ENCODE assay signal across 21 cellular contexts in genomic region chr12:104480012-104480411, GRCh38. TPM values are rescaled to one million over a fixed set of nuclear protein-coding genes. Genes with fewer than 3 reads are reported as not detected.
DNase-seq lines count a peak whose midpoint lies in the region; ATAC-seq and TF ChIP-seq lines count a peak whose summit lies in the region.
"Had no signal": no experiment of that assay in that cellular context is flagged by ENCODE, and none has a peak within 500 bp of the region (broad histone marks: within the 10 kb centered on the region; RNA-seq: fewer than 3 reads in every experiment).

No MANE protein-coding gene starts in this region.

- DNase-seq in activated naive CD4-positive, alpha-beta T cell treated with Interleukin-2 at 50 U/mL for 16 hours = no peak
- DNase-seq in Peyer's patch (peak in 2 of 3 donors; percentile 15 to 35), endothelial cell (ENCODE audit: low spot score) (no peak), NCI-H1092 treated with DMSO at 0.1 percent for 48 hours (lab: John Stamatoyannopoulos, UW) (no peak), sciatic nerve (ENCODE audit: low spot score) (no peak)
- DNase-seq in activated naive CD8-positive, alpha-beta T cell treated with anti-CD3 and anti-CD28 coated beads, Interleukin-2, amount 10 ng/mL, durations not matched to agents 7 days and 5 days = no peak
- DNase-seq: activated CD4-positive, alpha-beta T cell treated with anti-CD3 and anti-CD28 coated beads, Interleukin-2, amount 50 U/mL, for 4 hours; activated effector memory CD4-positive, alpha-beta T cell treated with Interleukin-2 at 50 U/mL for 16 hours; Calu3; colonic mucosa; foreskin melanocyte; left colon; NCI-H2029; NCI-H510A treated with DMSO at 0.1 percent for 48 hours; SHP77; stomach; T1000 had no signal

- peaks cover 90% of the 10 kb centered on the region for H3K4me1 Mint-ChIP-seq in activated naive CD4-positive, alpha-beta T cell treated with anti-CD3 and anti-CD28 coated beads, Interleukin-2, amount 50 U/mL, for 24 hours
- H3K4me1 Mint-ChIP-seq in activated naive CD8-positive, alpha-beta T cell treated with anti-CD3 and anti-CD28 coated beads, Interleukin-2, amount 10 ng/mL, durations not matched to agents 7 days and 5 days = peaks cover 75% of the 10 kb centered on the region
- peaks cover 13% of the 10 kb centered on the region for H3K4me1 Mint-ChIP-seq in endothelial cell (ENCODE audit: unreplicated experiment)

- H3K36me3 Mint-ChIP-seq in activated naive CD4-positive, alpha-beta T cell treated with anti-CD3 and anti-CD28 coated beads, Interleukin-2, amount 50 U/mL, for 24 hours = peaks cover 8% of the 10 kb centered on the region
- H3K36me3 Mint-ChIP-seq in activated naive CD8-positive, alpha-beta T cell treated with anti-CD3 and anti-CD28 coated beads, Interleukin-2, amount 10 ng/mL, durations not matched to agents 7 days and 5 days = peaks cover 48% of the 10 kb centered on the region
- H3K36me3 Mint-ChIP-seq in endothelial cell (ENCODE audit: low read depth, unreplicated experiment) = peaks cover 13% of the 10 kb centered on the region

- H3K4me1 ChIP-seq in Peyer's patch = peaks cover 0 to 41% (median 8%) of the 10 kb centered on the region in 4 donors
- H3K4me1 ChIP-seq: colonic mucosa had no signal

- no peaks in the 10 kb centered on the region for H3K27me3 Mint-ChIP-seq in activated naive CD4-positive, alpha-beta T cell treated with anti-CD3 and anti-CD28 coated beads, Interleukin-2, amount 50 U/mL, for 24 hours
- no peaks in the 10 kb centered on the region for H3K27me3 Mint-ChIP-seq in activated naive CD8-positive, alpha-beta T cell treated with anti-CD3 and anti-CD28 coated beads, Interleukin-2, amount 10 ng/mL, durations not matched to agents 7 days and 5 days
- peaks cover 6% of the 10 kb centered on the region for H3K27me3 Mint-ChIP-seq in endothelial cell (ENCODE audit: unreplicated experiment)

- no peaks in the 10 kb centered on the region for H3K27me3 ChIP-seq in Peyer's patch
- H3K27me3 ChIP-seq: colonic mucosa, neutrophil, stomach had no signal

- no peak overlapping the region for H3K4me3 Mint-ChIP-seq in activated naive CD4-positive, alpha-beta T cell treated with anti-CD3 and anti-CD28 coated beads, Interleukin-2, amount 50 U/mL, for 24 hours
- peak overlapping the region; percentile 36 for H3K4me3 Mint-ChIP-seq in activated naive CD8-positive, alpha-beta T cell treated with anti-CD3 and anti-CD28 coated beads, Interleukin-2, amount 10 ng/mL, durations not matched to agents 7 days and 5 days
- H3K4me3 Mint-ChIP-seq in endothelial cell (ENCODE audit: unreplicated experiment) = no peak overlapping the region

- no peak for ATAC-seq in activated naive CD8-positive, alpha-beta T cell treated with anti-CD3 and anti-CD28 coated beads, Interleukin-2, amount 10 ng/mL, durations not matched to agents 7 days and 5 days (ENCODE audit: low read depth)
- ATAC-seq in GM21515 (IDR thresholded peaks at IDR 0.05; ENCODE audit: unreplicated experiment) = no peak
- no peak for ATAC-seq in sciatic nerve
- ATAC-seq: HepG2, left colon had no signal

- TF ChIP-seq POLR2A in Peyer's patch (IDR thresholded peaks at IDR 0.05) = no peak

- peak overlapping the region; percentile 42 for H3K27ac Mint-ChIP-seq in activated naive CD4-positive, alpha-beta T cell treated with anti-CD3 and anti-CD28 coated beads, Interleukin-2, amount 50 U/mL, for 24 hours
- peak overlapping the region; percentile 55 for H3K27ac Mint-ChIP-seq in activated naive CD8-positive, alpha-beta T cell treated with anti-CD3 and anti-CD28 coated beads, Interleukin-2, amount 10 ng/mL, durations not matched to agents 7 days and 5 days
- H3K27ac Mint-ChIP-seq in endothelial cell (ENCODE audit: unreplicated experiment) = no peak overlapping the region

- no peaks in the 10 kb centered on the region for H3K36me3 ChIP-seq in Peyer's patch
- H3K36me3 ChIP-seq: colonic mucosa, stomach had no signal

- H3K9me3 Mint-ChIP-seq in activated naive CD4-positive, alpha-beta T cell treated with anti-CD3 and anti-CD28 coated beads, Interleukin-2, amount 50 U/mL, for 24 hours = no peaks in the 10 kb centered on the region
- H3K9me3 Mint-ChIP-seq in activated naive CD8-positive, alpha-beta T cell treated with anti-CD3 and anti-CD28 coated beads, Interleukin-2, amount 10 ng/mL, durations not matched to agents 7 days and 5 days = no peaks in the 10 kb centered on the region
- H3K9me3 Mint-ChIP-seq in endothelial cell (ENCODE audit: unreplicated experiment) = peaks cover 6% of the 10 kb centered on the region

- H3K4me3 ChIP-seq in Peyer's patch = no peak overlapping the region
- H3K4me3 ChIP-seq: colonic mucosa, stomach had no signal

- H3K27ac ChIP-seq in Peyer's patch = peak overlapping the region; percentile 42 to 73 (median 60)
- H3K27ac ChIP-seq: colonic mucosa had no signal

- POLR2A ChIA-PET in activated naive CD8-positive, alpha-beta T cell treated with anti-CD3 and anti-CD28 coated beads, Interleukin-2, amount 10 ng/mL, durations not matched to agents 7 days and 5 days (lab: Charles Lee) = interaction anchor here (0.9 to 1.5 kb wide), 3 partner anchors 12 to 89 kb away, joined by 3 to 4 read pairs (median 3); no protein-coding TSS in a partner anchor

- intact Hi-C loops in sciatic nerve (cut with DNase I) = no loop called here

- TF ChIP-seq CTCF in Peyer's patch (IDR thresholded peaks at IDR 0.05) (no peak), endothelial cell (IDR thresholded peaks at IDR 0.05; ENCODE audit: unreplicated experiment) (no peak)

- no peaks in the 10 kb centered on the region for H3K9me3 ChIP-seq in Peyer's patch
- H3K9me3 ChIP-seq: colonic mucosa, neutrophil had no signal

RNA-seq across cellular contexts. Expression of gene CHST11, which starts 23.3 kb away (rescaled TPM):
- total RNA-seq in Peyer's patch = 100 to 1,000 TPM in 1 of 4 donors, 10 to 100 TPM in 2, 1 to 10 TPM in 1; 9.9 to 119 (median 15.6) TPM
- 10 to 100 TPM; 64.9 to 72.9 TPM for total RNA-seq in activated naive CD8-positive, alpha-beta T cell treated with anti-CD3 and anti-CD28 coated beads, Interleukin-2, amount 10 ng/mL, durations not matched to agents 7 days and 5 days
- 11.8 TPM for total RNA-seq in endothelial cell (ENCODE audit: unreplicated experiment)
- total RNA-seq in sciatic nerve = 19.2 TPM
- total RNA-seq: HepG2 had no signal

Comparison
In these comparisons a context has a peak if more than half of its experiments do, and no peak if none do; other contexts are left out.
1. DNase-seq: peak in Peyer's patch (2 of 3); none in activated naive CD4-positive, alpha-beta T cell treated with Interleukin-2 at 50 U/mL for 16 hours (single experiment), activated naive CD8-positive, alpha-beta T cell treated with anti-CD3 and anti-CD28 coated beads, Interleukin-2, amount 10 ng/mL, durations not matched to agents 7 days and 5 days (single experiment), endothelial cell (single experiment), NCI-H1092 treated with DMSO at 0.1 percent for 48 hours (single experiment) and sciatic nerve (single experiment).